14 cellular contexts compared by ENCODE assay signal in the genomic region with DNA sequence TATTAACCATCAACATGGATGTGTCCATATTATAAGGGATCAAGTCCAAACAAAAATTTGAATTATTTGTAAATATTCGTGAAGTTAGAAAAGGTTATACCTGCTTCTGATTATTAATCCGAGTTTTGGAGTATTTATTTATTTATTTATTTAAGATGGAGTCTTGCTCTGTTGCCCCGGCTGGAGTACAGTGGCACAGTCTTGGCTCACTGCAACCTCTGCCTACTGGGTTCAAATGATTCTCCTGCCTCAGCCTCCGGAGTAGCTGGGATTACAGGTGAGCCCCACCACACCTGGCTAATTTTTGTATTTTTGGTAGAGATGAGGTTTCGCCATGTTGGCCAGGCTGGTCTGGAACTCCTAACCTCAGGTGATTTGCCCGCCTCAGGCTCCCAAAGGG. TPM values are rescaled to one million over a fixed set of nuclear protein-coding genes. Genes with fewer than 3 reads are reported as not detected.
"Had no signal": no experiment of that assay in that cellular context is flagged by ENCODE, and none has a peak within 500 bp of the region (broad histone marks: within the 10 kb centered on the region; RNA-seq: fewer than 3 reads in every experiment).

No MANE protein-coding gene starts in this region.

RNA-seq across cellular contexts. Expression of gene CA14, which starts 41.7 kb away (rescaled TPM):
- total RNA-seq: activated B cell treated with CpG ODN at 0.5 μM for 24 hours; activated CD4-positive, alpha-beta memory T cell treated with anti-CD3 and anti-CD28 coated beads for 36 hours; activated CD4-positive, alpha-beta memory T cell treated with anti-CD3 and anti-CD28 coated beads, Interleukin-2, amount 10 ng/mL, durations not matched to agents 7 days and 5 days; activated CD4-positive, alpha-beta T cell treated with anti-CD3 and anti-CD28 coated beads for 36 hours; activated CD4-positive, alpha-beta T cell treated with anti-CD3 and anti-CD28 coated beads, Interleukin-2, amount 10 ng/mL, durations not matched to agents 24 days and 14 days; activated CD4-positive, alpha-beta T cell treated with anti-CD3 and anti-CD28 coated beads, Interleukin-2, amount 10 ng/mL, durations not matched to agents 7 days and 5 days; activated CD8-positive, alpha-beta memory T cell treated with anti-CD3 and anti-CD28 coated beads for 36 hours; activated CD8-positive, alpha-beta memory T cell treated with anti-CD3 and anti-CD28 coated beads, Interleukin-2, amount 10 ng/mL, durations not matched to agents 7 days and 5 days; activated CD8-positive, alpha-beta T cell treated with anti-CD3 and anti-CD28 coated beads for 36 hours; activated CD8-positive, alpha-beta T cell treated with anti-CD3 and anti-CD28 coated beads, Interleukin-2, amount 10 ng/mL, durations not matched to agents 7 days and 5 days; T-cell; T-helper 1 cell treated with Interleukin-12 subunit alpha and Interleukin-12 subunit beta and Interleukin-4 antibody, amounts not matched to agents 30 ng/mL and 1 ng/mL, for 36 hours; T-helper 17 cell; T-helper 2 cell treated with Interferon-gamma antibody and Interleukin-4, amounts not matched to agents 100 ng/mL and 5 ng/mL, for 36 hours had no signal
